In genomic region chr17:76496464-76496863, GRCh38 we compare ENCODE assay signal across 25 cellular contexts. TPM values are rescaled to one million over a fixed set of nuclear protein-coding genes. Genes with fewer than 3 reads are reported as not detected.
DNase-seq lines count a peak whose midpoint lies in the region; ATAC-seq and TF ChIP-seq lines count a peak whose summit lies in the region.
"Had no signal": no experiment of that assay in that cellular context is flagged by ENCODE, and none has a peak within 500 bp of the region (broad histone marks: within the 10 kb centered on the region; RNA-seq: fewer than 3 reads in every experiment).

No MANE protein-coding gene starts in this region.

- DNase-seq in activated T-cell treated with anti-CD3 and anti-CD28 coated beads, Interleukin-2, amount 50 U/mL, for 72 hours: no peak
- DNase-seq in activated T-cell treated with anti-CD3 and anti-CD28 coated beads, Interleukin-2, amount 50 U/mL, for 4 hours: no peak
- DNase-seq in IMR-90 (no peak), GM19238 (ENCODE audit: insufficient read length, low spot score) (no peak), NCI-H510A (lab: John Stamatoyannopoulos, UW) (no peak), GDM1 (lab: John Stamatoyannopoulos, UW) (no peak)
- DNase-seq: activated CD4-positive, alpha-beta memory T cell treated with anti-CD3 and anti-CD28 coated beads for 36 hours; adrenal gland; DMS 273 treated with DMSO at 0.1 percent for 48 hours; mammary epithelial cell; NCI-H1694; NCI-H748 treated with DMSO at 0.1 percent for 48 hours; stimulated activated CD8-positive, alpha-beta memory T cell treated with anti-CD3 and anti-CD28 coated beads, Interleukin-4, amount 100 ng/mL, for 48 hours; uterus had no signal

- no peaks in the 10 kb centered on the region for H4K20me1 ChIP-seq in IMR-90 (ENCODE audit: insufficient read depth, low read length)

- no peak overlapping the region for H3K4ac ChIP-seq in IMR-90 (ENCODE audit: low read depth, low read length)

- H3K27me3 Mint-ChIP-seq in activated T-cell treated with anti-CD3 and anti-CD28 coated beads, Interleukin-2, amount 50 U/mL, for 72 hours (ENCODE audit: low read depth): no peaks in the 10 kb centered on the region
- H3K27me3 Mint-ChIP-seq in activated T-cell treated with anti-CD3 and anti-CD28 coated beads, Interleukin-2, amount 50 U/mL, for 4 hours (ENCODE audit: low read depth): no peaks in the 10 kb centered on the region
- no peaks in the 10 kb centered on the region for H3K27me3 Mint-ChIP-seq in stimulated activated memory B cell treated with anti-CD40 and anti-IgM and Interleukin-4, amounts not matched to agents 10 μg/mL and 1 μg/mL and 100 μg/mL, for 72 hours
- H3K27me3 Mint-ChIP-seq: activated CD4-positive, alpha-beta memory T cell treated with anti-CD3 and anti-CD28 coated beads for 36 hours; dendritic cell treated with granulocyte-macrophage colony-stimulating factor and Interleukin-4, amounts not matched to agents 40 ng/mL and 50 ng/mL, for 4 days had no signal

- H2BK15ac ChIP-seq in IMR-90 (ENCODE audit: low read depth, low read length): no peak overlapping the region

- no peak overlapping the region for H2AK5ac ChIP-seq in IMR-90 (ENCODE audit: low read depth, low read length)

- dilution Hi-C loops in IMR-90 (cut with HindIII; ENCODE audit: low sequenced_read_pairs, unreplicated experiment): no loop called here

- CTCF ChIA-PET in IMR-90 (lab: Yijun Ruan, JAX): no interaction called here

- no peak overlapping the region for H3K4me3 Mint-ChIP-seq in activated T-cell treated with anti-CD3 and anti-CD28 coated beads, Interleukin-2, amount 50 U/mL, for 72 hours
- H3K4me3 Mint-ChIP-seq in activated T-cell treated with anti-CD3 and anti-CD28 coated beads, Interleukin-2, amount 50 U/mL, for 4 hours: no peak overlapping the region
- peak overlapping the region; percentile 100 for H3K4me3 Mint-ChIP-seq in stimulated activated memory B cell treated with anti-CD40 and anti-IgM and Interleukin-4, amounts not matched to agents 10 μg/mL and 1 μg/mL and 100 μg/mL, for 72 hours
- H3K4me3 Mint-ChIP-seq: activated CD4-positive, alpha-beta memory T cell treated with anti-CD3 and anti-CD28 coated beads for 36 hours; dendritic cell treated with granulocyte-macrophage colony-stimulating factor and Interleukin-4, amounts not matched to agents 40 ng/mL and 50 ng/mL, for 4 days; T-helper 2 cell treated with Interferon-gamma antibody and Interleukin-4, amounts not matched to agents 5 μg/mL and 100 μg/mL, for 36 hours had no signal

- H4K91ac ChIP-seq in IMR-90 (ENCODE audit: insufficient read depth, low read depth, low read length): no peak overlapping the region

- peak overlapping the region; percentile 31 for H3K27ac Mint-ChIP-seq in activated T-cell treated with anti-CD3 and anti-CD28 coated beads, Interleukin-2, amount 50 U/mL, for 72 hours
- H3K27ac Mint-ChIP-seq in stimulated activated memory B cell treated with anti-CD40 and anti-IgM and Interleukin-4, amounts not matched to agents 10 μg/mL and 1 μg/mL and 100 μg/mL, for 72 hours: peak overlapping the region; percentile 96
- H3K27ac Mint-ChIP-seq: activated CD4-positive, alpha-beta memory T cell treated with anti-CD3 and anti-CD28 coated beads for 36 hours; dendritic cell treated with granulocyte-macrophage colony-stimulating factor and Interleukin-4, amounts not matched to agents 40 ng/mL and 50 ng/mL, for 4 days; T-helper 2 cell treated with Interferon-gamma antibody and Interleukin-4, amounts not matched to agents 5 μg/mL and 100 μg/mL, for 36 hours had no signal

- no peak for TF ChIP-seq POLR2A in IMR-90 (IDR thresholded peaks at IDR 0.05; ENCODE audit: low read depth, low read length)

- WGBS in IMR-90 (ENCODE audit: extremely low coverage in 2 of 2, insufficient read length in 1 of 2), 2 experiments: 94% methylated on average over 3 of the region's 6 CpGs; no CpG with 5 or more reads in 1 of the 2 experiments

- no peak overlapping the region for H2BK20ac ChIP-seq in IMR-90 (ENCODE audit: low read depth, low read length)

- no peak overlapping the region for H2BK120ac ChIP-seq in IMR-90 (ENCODE audit: low read depth, low read length)

- H3K36me3 ChIP-seq in IMR-90 (ENCODE audit: control insufficient read depth, insufficient read depth, low read length): no peaks in the 10 kb centered on the region
- H3K36me3 ChIP-seq: adrenal gland, right atrium auricular region, uterus had no signal

- H3K27ac ChIP-seq in IMR-90 (ENCODE audit: insufficient read depth, low read length): no peak overlapping the region
- H3K27ac ChIP-seq in cingulate gyrus (ENCODE audit: low read depth, low read length): peak overlapping the region; percentile 6
- H3K27ac ChIP-seq: KMS-11, uterus had no signal

- H3K4me3 ChIP-seq in IMR-90 (ENCODE audit: insufficient read depth, low read depth, low read length): no peak overlapping the region
- H3K4me3 ChIP-seq: A549, adrenal gland, right atrium auricular region, uterus had no signal

- in situ Hi-C loops in IMR-90 (cut with MboI; ENCODE audit: low sequenced_read_pairs): no loop called here

- H2AK9ac ChIP-seq in IMR-90 (replicated peaks; ENCODE audit: low read depth, low read length, poor library complexity): peak overlapping the region; percentile 30

- no peak overlapping the region for H2BK5ac ChIP-seq in IMR-90 (ENCODE audit: low read depth, low read length, poor library complexity, severe bottlenecking)

- H3K27me3 ChIP-seq in IMR-90 (ENCODE audit: control insufficient read depth, insufficient read depth, low read length): no peaks in the 10 kb centered on the region
- H3K27me3 ChIP-seq: adrenal gland, right atrium auricular region, uterus had no signal

- no peaks in the 10 kb centered on the region for H3K36me3 Mint-ChIP-seq in activated T-cell treated with anti-CD3 and anti-CD28 coated beads, Interleukin-2, amount 50 U/mL, for 72 hours (ENCODE audit: insufficient read depth in 2 of 2)
- no peaks in the 10 kb centered on the region for H3K36me3 Mint-ChIP-seq in activated T-cell treated with anti-CD3 and anti-CD28 coated beads, Interleukin-2, amount 50 U/mL, for 4 hours (ENCODE audit: insufficient read depth)
- H3K36me3 Mint-ChIP-seq in stimulated activated memory B cell treated with anti-CD40 and anti-IgM and Interleukin-4, amounts not matched to agents 10 μg/mL and 1 μg/mL and 100 μg/mL, for 72 hours: peaks cover 18% of the 10 kb centered on the region
- H3K36me3 Mint-ChIP-seq: activated CD4-positive, alpha-beta memory T cell treated with anti-CD3 and anti-CD28 coated beads for 36 hours had no signal

- peaks cover 35% of the 10 kb centered on the region for H3K4me1 ChIP-seq in IMR-90 (ENCODE audit: control insufficient read depth, insufficient read depth, low read length)

- TF ChIP-seq RAD21 in IMR-90 (IDR thresholded peaks at IDR 0.05; ENCODE audit: low read length): no peak

- intact Hi-C loops in IMR-90 (cut with micrococcal nuclease): no loop called here

- H4K8ac ChIP-seq in IMR-90 (ENCODE audit: low read depth in 2 of 2, low read length in 2 of 2): no peak overlapping the region

- H3K18ac ChIP-seq in IMR-90 (ENCODE audit: low read depth, low read length): no peak overlapping the region

- no peak for TF ChIP-seq CTCF in IMR-90 (conservative IDR thresholded peaks at IDR 0.05; ENCODE audit: low read depth, low read length)

- H3K23ac ChIP-seq in IMR-90 (ENCODE audit: low read depth, low read length): no peak overlapping the region

- peaks cover 73% of the 10 kb centered on the region for H3K4me1 Mint-ChIP-seq in activated T-cell treated with anti-CD3 and anti-CD28 coated beads, Interleukin-2, amount 50 U/mL, for 72 hours (ENCODE audit: low read depth)
- H3K4me1 Mint-ChIP-seq in activated T-cell treated with anti-CD3 and anti-CD28 coated beads, Interleukin-2, amount 50 U/mL, for 4 hours (ENCODE audit: low read depth): peaks cover 83% of the 10 kb centered on the region
- H3K4me1 Mint-ChIP-seq in stimulated activated memory B cell treated with anti-CD40 and anti-IgM and Interleukin-4, amounts not matched to agents 10 μg/mL and 1 μg/mL and 100 μg/mL, for 72 hours: peaks cover 88% of the 10 kb centered on the region

- peaks cover 11% of the 10 kb centered on the region for H3K9me1 ChIP-seq in IMR-90 (ENCODE audit: insufficient read depth, low read length)

- no TSS peak for BruUV-seq in IMR-90 (replicated peaks; lab: Mats Ljungman, UMichigan)

- POLR2A ChIA-PET in IMR-90 (lab: Charles Lee; ENCODE audit: unreplicated experiment): no interaction called here

- H3K9ac ChIP-seq in IMR-90 (ENCODE audit: low read depth, low read length): no peak overlapping the region
- H3K9ac ChIP-seq: KMS-11 had no signal

- no peak overlapping the region for H3K14ac ChIP-seq in IMR-90 (replicated peaks; ENCODE audit: low read depth, low read length)

- peaks cover 4 to 31% of the 10 kb centered on the region in 2 experiments; a peak in 3 of 4 replicates for H3K79me1 ChIP-seq in IMR-90 (ENCODE audit: low read depth in 1 of 2, low read length in 2 of 2)

- no peak overlapping the region for H3K4me2 ChIP-seq in IMR-90 (ENCODE audit: low read depth, low read length)
- H3K4me2 ChIP-seq: A549 had no signal

- H3K9me3 Mint-ChIP-seq in activated T-cell treated with anti-CD3 and anti-CD28 coated beads, Interleukin-2, amount 50 U/mL, for 72 hours: no peaks in the 10 kb centered on the region
- H3K9me3 Mint-ChIP-seq in activated T-cell treated with anti-CD3 and anti-CD28 coated beads, Interleukin-2, amount 50 U/mL, for 4 hours: no peaks in the 10 kb centered on the region
- H3K9me3 Mint-ChIP-seq in stimulated activated memory B cell treated with anti-CD40 and anti-IgM and Interleukin-4, amounts not matched to agents 10 μg/mL and 1 μg/mL and 100 μg/mL, for 72 hours: no peaks in the 10 kb centered on the region
- H3K9me3 Mint-ChIP-seq: activated CD4-positive, alpha-beta memory T cell treated with anti-CD3 and anti-CD28 coated beads for 36 hours; dendritic cell treated with granulocyte-macrophage colony-stimulating factor and Interleukin-4, amounts not matched to agents 40 ng/mL and 50 ng/mL, for 4 days; T-helper 2 cell treated with Interferon-gamma antibody and Interleukin-4, amounts not matched to agents 5 μg/mL and 100 μg/mL, for 36 hours had no signal

- H2AFZ ChIP-seq in IMR-90 (replicated peaks; ENCODE audit: low read length, poor library complexity): no peak overlapping the region

- H3K9me3 ChIP-seq in IMR-90 (ENCODE audit: control insufficient read depth, insufficient read depth, low read length): no peaks in the 10 kb centered on the region
- H3K9me3 ChIP-seq: A549, adrenal gland, right atrium auricular region, uterus had no signal

- H3K56ac ChIP-seq in IMR-90 (ENCODE audit: extremely low read depth, insufficient read depth, low read length): no peak overlapping the region

- no peak for ATAC-seq in activated T-cell treated with anti-CD3 and anti-CD28 coated beads, Interleukin-2, amount 50 U/mL, for 72 hours (replicated peaks in 1 of 2)
- ATAC-seq in activated T-cell treated with anti-CD3 and anti-CD28 coated beads, Interleukin-2, amount 50 U/mL, for 4 hours: no peak
- no peak for ATAC-seq in IMR-90 (ENCODE audit: low read depth)
- no peak for ATAC-seq in stimulated activated memory B cell treated with anti-CD40 and anti-IgM and Interleukin-4, amounts not matched to agents 10 μg/mL and 1 μg/mL and 100 μg/mL, for 72 hours
- ATAC-seq: A549 had no signal

- H4K5ac ChIP-seq in IMR-90 (ENCODE audit: low read depth, low read length): no peak overlapping the region

RNA-seq across cellular contexts. Expression of gene RHBDF2, which starts 4.8 kb away (rescaled TPM):
- total RNA-seq in activated T-cell treated with anti-CD3 and anti-CD28 coated beads, Interleukin-2, amount 50 U/mL, for 72 hours: 10 to 100 TPM; 38.7 to 39.0 TPM
- total RNA-seq in activated T-cell treated with anti-CD3 and anti-CD28 coated beads, Interleukin-2, amount 50 U/mL, for 4 hours: 10 to 100 TPM; 29.5 to 37.0 (median 34.3) TPM
- total RNA-seq in IMR-90 (2012; rRNA removed): 1.3 and 1.4 TPM in 2 replicates
- 8.3 and 10.0 TPM in 2 replicates for polyA plus RNA-seq in IMR-90 (2012; rRNA removed)
- polyA plus RNA-seq in IMR-90 (2012; cell fraction: cytosol; rRNA removed): 6.7 and 10.1 TPM in 2 replicates
- polyA plus RNA-seq in IMR-90 (2012; cell fraction: nucleus; rRNA removed; ENCODE audit: low replicate concordance): 29.5 and 54.3 TPM in 2 replicates

RNA-seq across cellular contexts. Expression of gene AANAT, which starts 29.1 kb away (rescaled TPM):
- not detected for total RNA-seq in activated T-cell treated with anti-CD3 and anti-CD28 coated beads, Interleukin-2, amount 50 U/mL, for 72 hours
- total RNA-seq in activated T-cell treated with anti-CD3 and anti-CD28 coated beads, Interleukin-2, amount 50 U/mL, for 4 hours: not detected
- not detected in 2 replicates for total RNA-seq in IMR-90 (2012; rRNA removed)
- polyA plus RNA-seq in IMR-90 (2012; rRNA removed): 0.19 and 0.21 TPM in 2 replicates
- 0.08 and 0.32 TPM in 2 replicates for polyA plus RNA-seq in IMR-90 (2012; cell fraction: cytosol; rRNA removed)
- 0.92 and 1.8 TPM in 2 replicates for polyA plus RNA-seq in IMR-90 (2012; cell fraction: nucleus; rRNA removed; ENCODE audit: low replicate concordance)
- total RNA-seq: activated CD4-positive, alpha-beta memory T cell treated with anti-CD3 and anti-CD28 coated beads for 36 hours; adrenal gland; H1; mammary epithelial cell; myocyte; osteoblast; right atrium auricular region; uterus had no signal
- polyA plus RNA-seq: BJ had no signal

RNA-seq across cellular contexts. Expression of gene CYGB, which starts 41.0 kb away (rescaled TPM):
- total RNA-seq in activated T-cell treated with anti-CD3 and anti-CD28 coated beads, Interleukin-2, amount 50 U/mL, for 72 hours: under 1 TPM in 1 of 2 donors, not detected in 1; 0.44 TPM
- total RNA-seq in activated T-cell treated with anti-CD3 and anti-CD28 coated beads, Interleukin-2, amount 50 U/mL, for 4 hours: not detected
- total RNA-seq in IMR-90 (2012; rRNA removed): 1.3 and 1.7 TPM in 2 replicates
- 2.9 and 3.5 TPM in 2 replicates for polyA plus RNA-seq in IMR-90 (2012; rRNA removed)
- 3.6 and 4.3 TPM in 2 replicates for polyA plus RNA-seq in IMR-90 (2012; cell fraction: cytosol; rRNA removed)
- polyA plus RNA-seq in IMR-90 (2012; cell fraction: nucleus; rRNA removed; ENCODE audit: low replicate concordance): 1.2 and 1.9 TPM in 2 replicates
- total RNA-seq: activated CD4-positive, alpha-beta memory T cell treated with anti-CD3 and anti-CD28 coated beads for 36 hours had no signal

RNA-seq across cellular contexts. Expression of gene PRCD, which starts 43.4 kb away (rescaled TPM):
- total RNA-seq in activated T-cell treated with anti-CD3 and anti-CD28 coated beads, Interleukin-2, amount 50 U/mL, for 72 hours: 1 to 10 TPM; 1.1 to 1.5 TPM
- total RNA-seq in activated T-cell treated with anti-CD3 and anti-CD28 coated beads, Interleukin-2, amount 50 U/mL, for 4 hours: not detected
- total RNA-seq in IMR-90 (2012; rRNA removed): under 0.01 TPM in 1 of 2 replicates, not detected in the other
- polyA plus RNA-seq in IMR-90 (2012; rRNA removed): 0.32 TPM in 2 replicates
- polyA plus RNA-seq in IMR-90 (2012; cell fraction: cytosol; rRNA removed): 0.24 and 0.26 TPM in 2 replicates
- 1.4 and 3.8 TPM in 2 replicates for polyA plus RNA-seq in IMR-90 (2012; cell fraction: nucleus; rRNA removed; ENCODE audit: low replicate concordance)
- total RNA-seq: activated CD4-positive, alpha-beta memory T cell treated with anti-CD3 and anti-CD28 coated beads for 36 hours; myocyte had no signal
- polyA plus RNA-seq: A549 had no signal

RNA-seq across cellular contexts. Expression of gene UBE2O, which starts 43.5 kb away (rescaled TPM):
- total RNA-seq in activated T-cell treated with anti-CD3 and anti-CD28 coated beads, Interleukin-2, amount 50 U/mL, for 72 hours: 10 to 100 TPM; 21.5 to 22.8 TPM
- 10 to 100 TPM; 43.2 to 45.1 (median 45.0) TPM for total RNA-seq in activated T-cell treated with anti-CD3 and anti-CD28 coated beads, Interleukin-2, amount 50 U/mL, for 4 hours
- total RNA-seq in IMR-90 (2012; rRNA removed): 17.6 and 20.0 TPM in 2 replicates
- polyA plus RNA-seq in IMR-90 (2012; rRNA removed): 14.3 and 17.6 TPM in 2 replicates
- polyA plus RNA-seq in IMR-90 (2012; cell fraction: cytosol; rRNA removed): 9.1 and 12.2 TPM in 2 replicates
- 43.5 and 62.5 TPM in 2 replicates for polyA plus RNA-seq in IMR-90 (2012; cell fraction: nucleus; rRNA removed; ENCODE audit: low replicate concordance)

Comparison
In these comparisons a context has a peak if more than half of its experiments do, and no peak if none do; other contexts are left out.
1. RNA of gene RHBDF2, which starts 4.8 kb away (total RNA-seq): 38.7 to 39.0 TPM in activated T-cell treated with anti-CD3 and anti-CD28 coated beads, Interleukin-2, amount 50 U/mL, for 72 hours and 29.5 to 37.0 TPM in activated T-cell treated with anti-CD3 and anti-CD28 coated beads, Interleukin-2, amount 50 U/mL, for 4 hours; 1.3 to 1.4 TPM in IMR-90; every median in the first group is over 10 times any median in the second.